Comparison of ENCODE assay signal across 11 cellular contexts in genomic region chr16:88922114-88922825, GRCh38. TPM values are rescaled to one million over a fixed set of nuclear protein-coding genes. Genes with fewer than 3 reads are reported as not detected.
DNase-seq lines count a peak whose midpoint lies in the region; ATAC-seq and TF ChIP-seq lines count a peak whose summit lies in the region.
"Had no signal": no experiment of that assay in that cellular context is flagged by ENCODE, and none has a peak within 500 bp of the region (broad histone marks: within the 10 kb centered on the region; RNA-seq: fewer than 3 reads in every experiment).

No MANE protein-coding gene starts in this region.

- no peak overlapping the region for H3K4me2 ChIP-seq in neural progenitor cell

- no peak overlapping the region for H3K9ac ChIP-seq in neural progenitor cell

- H3K79me2 ChIP-seq in neural progenitor cell (ENCODE audit: low read depth), result no peaks in the 10 kb centered on the region

- H3K9me3 Mint-ChIP-seq in neural progenitor cell, result no peaks in the 10 kb centered on the region

- no peak overlapping the region for H3K4me3 Mint-ChIP-seq in neural progenitor cell

- H3K27ac ChIP-seq in neural progenitor cell, result no peak overlapping the region
- H3K27ac ChIP-seq: C4-2B, cardiac muscle cell had no signal

- DNase-seq in ACHN, result peak; percentile 65
- DNase-seq in MG63, result peak; percentile 80
- DNase-seq in fibroblast of mammary gland (ENCODE audit: low read depth), result peak; percentile 55
- peak; percentile 54 for DNase-seq in neural progenitor cell (ENCODE audit: low spot score)
- DNase-seq in effector CD4-positive, alpha-beta T cell, result no peak
- DNase-seq in GM10248 (ENCODE audit: extremely low spot score), result no peak

- CTCF ChIA-PET in GM10248 (lab: Yijun Ruan, JAX), result interaction anchor here (1.2 to 1.5 kb wide), 3 partner anchors 10 to 64 kb away, joined by 3 to 4 read pairs (median 4); no protein-coding TSS in a partner anchor

- H3K27me3 ChIP-seq in MG63 (no peaks in the 10 kb centered on the region), neural progenitor cell (no peaks in the 10 kb centered on the region)
- H3K27me3 ChIP-seq: cardiac muscle cell had no signal

- no peak for ATAC-seq in GM18519 (IDR thresholded peaks at IDR 0.05; ENCODE audit: low FRiP score, unreplicated experiment)
- no peak for ATAC-seq in HG02973 (IDR thresholded peaks at IDR 0.05; ENCODE audit: unreplicated experiment)

- no peaks in the 10 kb centered on the region for H4K20me1 ChIP-seq in neural progenitor cell (ENCODE audit: low read depth)

- H3K36me3 ChIP-seq in MG63 (no peaks in the 10 kb centered on the region), neural progenitor cell (no peaks in the 10 kb centered on the region)
- H3K36me3 ChIP-seq: cardiac muscle cell had no signal

- POLR2A ChIA-PET in GM10248 (lab: Yijun Ruan, JAX), result no interaction called here

- no peak overlapping the region for H2AFZ ChIP-seq in neural progenitor cell (replicated peaks)

- H3K4me1 ChIP-seq in neural progenitor cell, result peaks cover 14% of the 10 kb centered on the region

- in situ Hi-C loops in ACHN (cut with HindIII; ENCODE audit: low pct_ligation_motif_present, low pct_unique_long_range_greater_than_20kb, low sequenced_read_pairs), result no loop called here

- H3K4me3 ChIP-seq in MG63, result no peak overlapping the region
- no peak overlapping the region for H3K4me3 ChIP-seq in fibroblast of mammary gland (ENCODE audit: control insufficient read depth, low read depth, low read length)
- no peak overlapping the region for H3K4me3 ChIP-seq in neural progenitor cell
- H3K4me3 ChIP-seq: cardiac muscle cell had no signal

- TF ChIP-seq CTCF in fibroblast of mammary gland (conservative IDR thresholded peaks at IDR 0.05; ENCODE audit: control insufficient read depth, insufficient read depth, low read depth, low read length), result no peak
- no peak for TF ChIP-seq CTCF in neural progenitor cell (IDR thresholded peaks at IDR 0.05)
- TF ChIP-seq CTCF in GM10248 (IDR thresholded peaks at IDR 0.05; ENCODE audit: control extremely low read depth, extremely low read depth, low read depth, missing control alignments), result no peak

- peaks cover 7% of the 10 kb centered on the region for H3K27me3 Mint-ChIP-seq in neural progenitor cell (ENCODE audit: insufficient read depth, low read depth)

- H3K27ac Mint-ChIP-seq in neural progenitor cell, result peak overlapping the region; percentile 50

- H3K4me1 Mint-ChIP-seq in neural progenitor cell, result peaks cover 20% of the 10 kb centered on the region

- H3F3A ChIP-seq in neural progenitor cell (ENCODE audit: low read depth), result no peaks in the 10 kb centered on the region

- no peaks in the 10 kb centered on the region for H3K9me3 ChIP-seq in MG63
- H3K9me3 ChIP-seq in neural progenitor cell (ENCODE audit: low read depth), result no peaks in the 10 kb centered on the region

- no peaks in the 10 kb centered on the region for H3K36me3 Mint-ChIP-seq in neural progenitor cell

RNA-seq across cellular contexts. Expression of gene CBFA2T3, which starts 54.7 kb away (rescaled TPM):
- total RNA-seq in MG63 (2014; rRNA removed; shearing (Covaris generic); ENCODE audit: low replicate concordance), result not detected in 2 replicates
- total RNA-seq in neural progenitor cell (ENCODE audit: low replicate concordance), result 0.15 and 0.22 TPM in 2 replicates

RNA-seq across cellular contexts. Expression of gene PABPN1L, which starts 55.8 kb away (rescaled TPM):
- not detected in 2 replicates for total RNA-seq in MG63 (2014; rRNA removed; shearing (Covaris generic); ENCODE audit: low replicate concordance)
- total RNA-seq in neural progenitor cell (ENCODE audit: low replicate concordance), result not detected in 2 replicates
- total RNA-seq: cardiac muscle cell, subcutaneous adipose tissue had no signal

Comparison
In these comparisons a context has a peak if more than half of its experiments do, and no peak if none do; other contexts are left out.
1. DNase-seq: peak in ACHN (single experiment), MG63 (single experiment), fibroblast of mammary gland (single experiment) and neural progenitor cell (single experiment); none in effector CD4-positive, alpha-beta T cell (single experiment) and GM10248 (single experiment).